In the genomic region with DNA sequence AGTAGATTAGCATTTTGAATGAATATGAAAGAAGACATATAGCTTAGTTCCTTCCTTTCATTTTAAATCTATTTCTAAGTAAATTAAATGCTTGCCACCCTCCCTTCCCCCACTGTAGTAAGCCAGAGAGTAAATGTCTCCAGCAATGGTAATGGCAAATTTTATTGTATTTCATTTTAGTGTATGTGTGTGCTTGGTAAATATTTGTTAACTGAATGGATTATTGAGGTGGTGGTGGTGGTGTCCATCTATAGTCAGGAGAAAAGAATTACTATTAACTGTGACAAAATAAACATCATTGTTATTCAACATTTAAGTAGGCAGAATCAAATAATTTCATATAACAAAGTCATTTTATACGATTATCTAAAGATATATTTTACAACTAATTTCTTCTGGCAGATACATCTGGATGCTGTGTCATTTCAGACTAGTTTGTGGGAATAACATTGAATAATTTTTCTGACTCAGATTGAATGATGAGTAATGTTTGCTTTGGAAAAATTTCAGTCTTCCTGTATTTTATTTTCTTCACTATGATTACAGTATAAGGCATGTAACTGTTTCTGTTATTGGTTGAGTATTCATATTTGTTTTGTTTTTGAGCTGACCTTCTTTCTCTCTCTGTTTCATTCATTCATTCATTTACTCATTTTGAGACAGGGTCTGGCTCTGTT, we compare ENCODE assay signal across 1 cellular context.
TF ChIP-seq lines count a peak whose summit lies in the region.

No MANE protein-coding gene starts in this region.

TF ChIP-seq in H1, 55 proteins besides CTCF, POLR2A, EP300 and RAD21:
- no peak for TF ChIP-seq TEAD4 (IDR thresholded peaks at IDR 0.05; ENCODE audit: low read depth, low read length)
- no peak for TF ChIP-seq GABPA (IDR thresholded peaks at IDR 0.05; ENCODE audit: borderline replicate concordance, insufficient read depth, low read length)
- TF ChIP-seq, protein P1, sequence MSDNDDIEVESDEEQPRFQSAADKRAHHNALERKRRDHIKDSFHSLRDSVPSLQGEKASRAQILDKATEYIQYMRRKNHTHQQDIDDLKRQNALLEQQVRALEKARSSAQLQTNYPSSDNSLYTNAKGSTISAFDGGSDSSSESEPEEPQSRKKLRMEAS (IDR thresholded peaks at IDR 0.05) = no peak
- TF ChIP-seq BRCA1 (IDR thresholded peaks at IDR 0.05; ENCODE audit: low read depth, low read length) = no peak
- no peak for TF ChIP-seq EZH2 (IDR thresholded peaks at IDR 0.05; ENCODE audit: low read depth, low read length, severe bottlenecking)
- TF ChIP-seq BCL11A (IDR thresholded peaks at IDR 0.05; ENCODE audit: low read depth in 2 of 2, low read length in 2 of 2) = no peak
- TF ChIP-seq RXRA (IDR thresholded peaks at IDR 0.05; ENCODE audit: insufficient read depth, low read depth, low read length) = no peak
- TF ChIP-seq GTF2F1 (IDR thresholded peaks at IDR 0.05; ENCODE audit: borderline replicate concordance, low read depth, low read length) = no peak
- no peak for TF ChIP-seq JUND (IDR thresholded peaks at IDR 0.05; ENCODE audit: low read length)
